8 cellular contexts compared by ENCODE assay signal in genomic region chr2:73984922-73985317, GRCh38. TPM values are rescaled to one million over a fixed set of nuclear protein-coding genes. Genes with fewer than 3 reads are reported as not detected.
A peak's percentile ranks its signal among the peaks of the same experiment; 100 is the strongest.
DNase-seq lines count a peak whose midpoint lies in the region; ATAC-seq and TF ChIP-seq lines count a peak whose summit lies in the region.

No MANE protein-coding gene starts in this region.

- H3K4me3 ChIP-seq in AG10803 (ENCODE audit: low read length) = peak overlapping the region; percentile 39
- peak overlapping the region; percentile 57 for H3K4me3 ChIP-seq in ectodermal cell (ENCODE audit: insufficient read depth, low read depth, low read length)

- peaks cover 13% of the 10 kb centered on the region for H3K36me3 Mint-ChIP-seq in WTC11
- H3K36me3 Mint-ChIP-seq in natural killer cell = no peaks in the 10 kb centered on the region

- no peak for TF ChIP-seq CTCF in AG10803 (conservative IDR thresholded peaks at IDR 0.05; ENCODE audit: low read length)
- no peak for TF ChIP-seq CTCF in WTC11 (IDR thresholded peaks at IDR 0.05)
- TF ChIP-seq CTCF in natural killer cell (IDR thresholded peaks at IDR 0.05) = no peak

- POLR2A ChIA-PET in WTC11 (lab: Charles Lee) = no interaction called here

- ATAC-seq in GM18868 (IDR thresholded peaks at IDR 0.05; ENCODE audit: unreplicated experiment) (peak; percentile 6), HG03354 (IDR thresholded peaks at IDR 0.05; ENCODE audit: poor library complexity, severe bottlenecking, unreplicated experiment) (peak; percentile 13), WTC11 (no peak), natural killer cell (peak; percentile 27 to 48 (median 42)), HG03457 (IDR thresholded peaks at IDR 0.05; ENCODE audit: unreplicated experiment) (no peak)

- CTCF ChIA-PET in WTC11 (lab: Charles Lee) = no interaction called here

- H3K27ac Mint-ChIP-seq in WTC11 (no peak overlapping the region), natural killer cell (no peak overlapping the region)

- H3K36me3 ChIP-seq in ectodermal cell (ENCODE audit: control insufficient read depth, insufficient read depth, low read length) = no peaks in the 10 kb centered on the region

- intact Hi-C loops in natural killer cell (cut with micrococcal nuclease) = loop anchor here (2.0 to 10.0 kb wide), 3 partner anchors 48 to 160 kb away; partner anchors contain the start of genes BOLA3 and DGUOK

- H3K4me1 Mint-ChIP-seq in WTC11 (peaks cover 78% of the 10 kb centered on the region), natural killer cell (peaks cover 58 to 68% of the 10 kb centered on the region in 2 donors)

- no peak for DNase-seq in AG10803 (ENCODE audit: low read depth)
- DNase-seq in WTC11 (ENCODE audit: low spot score) = peak; percentile 47
- DNase-seq in natural killer cell = peak; percentile 69
- DNase-seq in middle frontal gyrus (ENCODE audit: extremely low spot score, low spot score) = no peak

- H3K27ac ChIP-seq in ectodermal cell (ENCODE audit: insufficient read depth, low read depth, low read length, poor library complexity, severe bottlenecking) = no peak overlapping the region

- H3K4me3 Mint-ChIP-seq in WTC11 (no peak overlapping the region), natural killer cell (no peak overlapping the region)

- WGBS in ectodermal cell, 2 experiments = 0% methylated on average over 60 of the region's 60 CpGs

- peaks cover 39% of the 10 kb centered on the region for H3K27me3 Mint-ChIP-seq in WTC11 (ENCODE audit: low read depth)
- peaks cover 20 to 26% of the 10 kb centered on the region in 2 donors for H3K27me3 Mint-ChIP-seq in natural killer cell (ENCODE audit: low read depth in 2 of 2)

- peaks cover 46% of the 10 kb centered on the region for H3K27me3 ChIP-seq in ectodermal cell (ENCODE audit: control insufficient read depth, insufficient read depth, low read length, poor library complexity, severe bottlenecking)

- no peaks in the 10 kb centered on the region for H3K9me3 ChIP-seq in ectodermal cell (ENCODE audit: control insufficient read depth, low read length)

- H3K4me1 ChIP-seq in ectodermal cell (ENCODE audit: control insufficient read depth, insufficient read depth, low read length) = peaks cover 43% of the 10 kb centered on the region

- no peaks in the 10 kb centered on the region for H3K9me3 Mint-ChIP-seq in WTC11
- H3K9me3 Mint-ChIP-seq in natural killer cell = no peaks in the 10 kb centered on the region

TF ChIP-seq in WTC11, 78 proteins besides CTCF, POLR2A, EP300 and RAD21:
- TF ChIP-seq NR2C2 (CRISPR knock-in tag; IDR thresholded peaks at IDR 0.05) = no peak
- no peak for TF ChIP-seq JUN (CRISPR knock-in tag; IDR thresholded peaks at IDR 0.05)
- no peak for TF ChIP-seq RORB (CRISPR knock-in tag; IDR thresholded peaks at IDR 0.05)
TF ChIP-seq in WTC11: peak in this region for 0.

RNA-seq across cellular contexts. Expression of gene TET3, which starts 0.2 kb away (rescaled TPM):
- total RNA-seq in WTC11 (2021) (16.4 to 19.3 TPM (median 18.2 TPM) in 3 replicates), natural killer cell (10 to 100 TPM; 40.0 to 47.9 (median 45.3) TPM)
- 11.9 TPM for polyA plus RNA-seq in ectodermal cell (2013, experiment 1 of 4)
- polyA plus RNA-seq in ectodermal cell (2013, experiment 2 of 4) = 13.8 TPM
- polyA plus RNA-seq in ectodermal cell (2013, experiment 3 of 4) = 7.3 TPM
- polyA plus RNA-seq in ectodermal cell (2013, experiment 4 of 4) = 8.4 TPM

RNA-seq across cellular contexts. Expression of gene DGUOK, which starts 58.2 kb away (rescaled TPM):
- 105 to 106 TPM (median 106 TPM) in 3 replicates for total RNA-seq in WTC11 (2021)
- 109 TPM for polyA plus RNA-seq in ectodermal cell (2013, experiment 1 of 4)
- polyA plus RNA-seq in ectodermal cell (2013, experiment 2 of 4) = 107 TPM
- 109 TPM for polyA plus RNA-seq in ectodermal cell (2013, experiment 3 of 4)
- 122 TPM for polyA plus RNA-seq in ectodermal cell (2013, experiment 4 of 4)
- 10 to 100 TPM; 47.6 to 56.8 (median 54.8) TPM for total RNA-seq in natural killer cell

Comparison
In these comparisons a context has a peak if more than half of its experiments do, and no peak if none do; other contexts are left out.
1. DNase-seq: peak in WTC11 (single experiment) and natural killer cell (single experiment); none in AG10803 (single experiment) and middle frontal gyrus (single experiment).
2. ATAC-seq: peak in GM18868 (single experiment), HG03354 (single experiment) and natural killer cell (3 of 3); none in WTC11 (single experiment) and HG03457 (single experiment).